Comparison of ENCODE assay signal across 13 cellular contexts in genomic region chr17:65514082-65514481, GRCh38. TPM values are rescaled to one million over a fixed set of nuclear protein-coding genes. Genes with fewer than 3 reads are reported as not detected.
DNase-seq lines count a peak whose midpoint lies in the region; ATAC-seq, FAIRE-seq and TF ChIP-seq lines count a peak whose summit lies in the region.
"Had no signal": no experiment of that assay in that cellular context is flagged by ENCODE, and none has a peak within 500 bp of the region (broad histone marks: within the 10 kb centered on the region; RNA-seq: fewer than 3 reads in every experiment).

No MANE protein-coding gene starts in this region.

- no peak overlapping the region for H3K4me3 ChIP-seq in A549
- no peak overlapping the region for H3K4me3 ChIP-seq in keratinocyte (ENCODE audit: control insufficient read depth in 2 of 3, extremely low read depth in 1 of 3, insufficient read depth in 2 of 3, low read depth in 1 of 3, low read length in 3 of 3)
- no peak overlapping the region for H3K4me3 ChIP-seq in CD8-positive, alpha-beta T cell (ENCODE audit: low read depth, low read length)

- H4K20me1 ChIP-seq in keratinocyte (ENCODE audit: control insufficient read depth, extremely low read depth, insufficient read depth, low read length): no peaks in the 10 kb centered on the region

- H3K27ac Mint-ChIP-seq in CD8-positive, alpha-beta T cell: no peak overlapping the region
- H3K27ac Mint-ChIP-seq in osteocyte (ENCODE audit: unreplicated experiment): no peak overlapping the region
- H3K27ac Mint-ChIP-seq: activated B cell treated with CpG ODN at 0.5 μM for 24 hours had no signal

- H3K9me1 ChIP-seq in keratinocyte (ENCODE audit: control insufficient read depth, extremely low read depth, insufficient read depth, low read length): no peaks in the 10 kb centered on the region

- H3K9me3 ChIP-seq in A549 (0 out of 3 replicates have a peak, but pooled peaks cover 4% of the 10 kb centered on the region), keratinocyte (ENCODE audit: control insufficient read depth, low read depth, low read length) (no peaks in the 10 kb centered on the region)
- H3K9me3 ChIP-seq in CD8-positive, alpha-beta T cell (ENCODE audit: low read length): no peaks in the 10 kb centered on the region

- no peak for DNase-seq in A549 (ENCODE audit: low read depth in 1 of 2, low spot score in 1 of 2)
- peak; percentile 60 for DNase-seq in H4 (ENCODE audit: low spot score)
- DNase-seq in amniotic stem cell (lab: John Stamatoyannopoulos, UW): peak; percentile 4
- peak; percentile 2 for DNase-seq in keratinocyte (ENCODE audit: low read depth, low spot score)
- DNase-seq in globus pallidus (ENCODE audit: low spot score): no peak
- DNase-seq in CD8-positive, alpha-beta T cell: no peak
- DNase-seq in osteocyte (ENCODE audit: extremely low spot score, unreplicated experiment): no peak
- DNase-seq: activated B cell treated with CpG ODN at 0.5 μM for 24 hours, NCI-H1930, RPMI8226 had no signal

- ATAC-seq in A549 (no peak), GM18519 (IDR thresholded peaks at IDR 0.05; ENCODE audit: low FRiP score, unreplicated experiment) (no peak)
- no peak for ATAC-seq in CD8-positive, alpha-beta T cell

- H2AFZ ChIP-seq in keratinocyte (ENCODE audit: control insufficient read depth, low read length): no peak overlapping the region

- dilution Hi-C loops in keratinocyte (cut with MboI; ENCODE audit: extremely low pct_ligation_motif_present, low sequenced_read_pairs): no loop called here

- H3K4me1 ChIP-seq in A549: no peaks in the 10 kb centered on the region
- peaks cover 5% of the 10 kb centered on the region for H3K4me1 ChIP-seq in keratinocyte (ENCODE audit: control insufficient read depth, extremely low read depth, insufficient read depth, low read length)
- no peaks in the 10 kb centered on the region for H3K4me1 ChIP-seq in CD8-positive, alpha-beta T cell (ENCODE audit: insufficient read depth, low read length)

- H3K79me2 ChIP-seq in keratinocyte (ENCODE audit: control insufficient read depth, insufficient read depth, low read length): no peaks in the 10 kb centered on the region

- no peaks in the 10 kb centered on the region for H3K4me1 Mint-ChIP-seq in CD8-positive, alpha-beta T cell (ENCODE audit: low read depth)
- peaks cover 8% of the 10 kb centered on the region for H3K4me1 Mint-ChIP-seq in osteocyte (ENCODE audit: unreplicated experiment)
- H3K4me1 Mint-ChIP-seq: activated B cell treated with CpG ODN at 0.5 μM for 24 hours; central memory CD8-positive, alpha-beta T cell had no signal

- TF ChIP-seq CTCF in A549 (IDR thresholded peaks at IDR 0.05) (no peak), keratinocyte (optimal IDR thresholded peaks at IDR 0.05 in 1 of 3, IDR thresholded peaks at IDR 0.05 in 1 of 3, conservative IDR thresholded peaks at IDR 0.05 in 1 of 3; ENCODE audit: extremely low read depth in 1 of 3, insufficient read depth in 2 of 3, low read length in 3 of 3) (no peak), osteocyte (IDR thresholded peaks at IDR 0.05) (no peak)
- TF ChIP-seq CTCF in CD8-positive, alpha-beta T cell (IDR thresholded peaks at IDR 0.05): no peak

- TF ChIP-seq POLR2A in A549 (IDR thresholded peaks at IDR 0.05; ENCODE audit: low read length): no peak

- H3K27ac ChIP-seq in A549 (no peak overlapping the region), keratinocyte (ENCODE audit: control insufficient read depth, insufficient read depth, low read length) (no peak overlapping the region)
- H3K27ac ChIP-seq in CD8-positive, alpha-beta T cell (ENCODE audit: low read depth, low read length): no peak overlapping the region

- 58% methylated on average over 8 of the region's 8 CpGs for WGBS in A549 (ENCODE audit: missing lambda C conversion rate)

- H3K36me3 Mint-ChIP-seq in CD8-positive, alpha-beta T cell: no peaks in the 10 kb centered on the region
- H3K36me3 Mint-ChIP-seq in osteocyte (ENCODE audit: unreplicated experiment): no peaks in the 10 kb centered on the region

- no peak for TF ChIP-seq EP300 in A549 (IDR thresholded peaks at IDR 0.05)

- no peak overlapping the region for H3K4me3 Mint-ChIP-seq in CD8-positive, alpha-beta T cell
- no peak overlapping the region for H3K4me3 Mint-ChIP-seq in osteocyte (ENCODE audit: unreplicated experiment)
- H3K4me3 Mint-ChIP-seq: activated B cell treated with CpG ODN at 0.5 μM for 24 hours; central memory CD8-positive, alpha-beta T cell had no signal

- TF ChIP-seq RAD21 in A549 (conservative IDR thresholded peaks at IDR 0.05 in 1 of 2, IDR thresholded peaks at IDR 0.05 in 1 of 2): no peak

- H3K27me3 ChIP-seq in keratinocyte (ENCODE audit: control insufficient read depth, extremely low read depth, insufficient read depth, low read length): no peaks in the 10 kb centered on the region
- H3K27me3 ChIP-seq in CD8-positive, alpha-beta T cell (ENCODE audit: insufficient read depth, low read length): no peaks in the 10 kb centered on the region

- H3K9me3 Mint-ChIP-seq in CD8-positive, alpha-beta T cell: peaks cover 3% of the 10 kb centered on the region
- H3K9me3 Mint-ChIP-seq in osteocyte (ENCODE audit: unreplicated experiment): no peaks in the 10 kb centered on the region
- H3K9me3 Mint-ChIP-seq: central memory CD8-positive, alpha-beta T cell had no signal

- H3K9ac ChIP-seq in keratinocyte (ENCODE audit: control insufficient read depth, extremely low read depth, insufficient read depth, low read length): no peak overlapping the region

- intact Hi-C loops in CD8-positive, alpha-beta T cell (cut with DNase I, micrococcal nuclease): no loop called here

- H3K27me3 Mint-ChIP-seq in CD8-positive, alpha-beta T cell (ENCODE audit: low read depth): no peaks in the 10 kb centered on the region
- H3K27me3 Mint-ChIP-seq in osteocyte (ENCODE audit: unreplicated experiment): peaks cover 12% of the 10 kb centered on the region

- FAIRE-seq in A549 (lab: Jason Lieb, UNC) (peak; percentile 18), keratinocyte (lab: Jason Lieb, UNC) (no peak)
- FAIRE-seq: H1 had no signal

- CTCF ChIA-PET in A549 (lab: Yijun Ruan, JAX): no interaction called here
- CTCF ChIA-PET in CD8-positive, alpha-beta T cell (lab: Charles Lee): interaction anchor here (0.7 kb wide), 1 partner anchor 13 kb away, joined by 3 read pairs; no protein-coding TSS in a partner anchor

- H3K36me3 ChIP-seq in keratinocyte (ENCODE audit: control insufficient read depth in 2 of 2, extremely low read depth in 1 of 2, insufficient read depth in 2 of 2, low read length in 2 of 2): no peaks in the 10 kb centered on the region
- no peaks in the 10 kb centered on the region for H3K36me3 ChIP-seq in CD8-positive, alpha-beta T cell (ENCODE audit: insufficient read depth, low read length)

- POLR2A ChIA-PET in A549 (lab: Yijun Ruan, JAX): no interaction called here
- POLR2A ChIA-PET in CD8-positive, alpha-beta T cell (lab: Charles Lee): no interaction called here

- H3K4me2 ChIP-seq in A549 (no peak overlapping the region), keratinocyte (ENCODE audit: control insufficient read depth, extremely low read depth, insufficient read depth, low read depth, low read length) (no peak overlapping the region)

TF ChIP-seq in A549, 52 proteins besides CTCF, POLR2A, EP300 and RAD21 (continues in another document):
- TF ChIP-seq HMGXB4 (CRISPR knock-in tag; IDR thresholded peaks at IDR 0.05; ENCODE audit: borderline replicate concordance) (no peak), PHF8 (IDR thresholded peaks at IDR 0.05; ENCODE audit: borderline replicate concordance, low read depth) (no peak), NFE2L2 (conservative IDR thresholded peaks at IDR 0.05; ENCODE audit: low read length) (no peak), MAZ (IDR thresholded peaks at IDR 0.05; ENCODE audit: borderline replicate concordance, low read depth, low read length) (no peak), JUNB (IDR thresholded peaks at IDR 0.05) (no peak), CHD2 (IDR thresholded peaks at IDR 0.05; ENCODE audit: low read length, partially characterized antibody) (no peak), TP53 (CRISPR knock-in tag; IDR thresholded peaks at IDR 0.05) (no peak), CHD4 (IDR thresholded peaks at IDR 0.05; ENCODE audit: borderline replicate concordance) (no peak)

RNA-seq across cellular contexts. Expression of gene AXIN2, which starts 47.4 kb away (rescaled TPM):
- polyA plus RNA-seq in A549 (2011; rRNA removed) (4.0 and 4.5 TPM in 2 replicates), A549 (2017; fragmentation: RNase III; extraction: RNeasy Plus Mini Kit Qiagen cat#74134 plus additional on column Dnase treatment) (3.3 to 4.9 TPM (median 4.8 TPM) in 3 replicates), keratinocyte (0.14 to 0.27 TPM (median 0.19 TPM) in 3 replicates)
- polyA plus RNA-seq in A549 (2012; cell fraction: cytosol; rRNA removed): 1.0 and 1.2 TPM in 2 replicates
- 1.9 and 2.5 TPM in 2 replicates for polyA plus RNA-seq in A549 (2012; cell fraction: nucleus; rRNA removed)
- 4.9 and 5.4 TPM in 2 replicates for polyA minus RNA-seq in A549 (2011; rRNA and poly(A)+ RNA removed)
- 1.8 and 13.7 TPM in 2 replicates for total RNA-seq in H4 (2014; rRNA removed; shearing (Covaris generic))
- polyA plus RNA-seq in keratinocyte (2011; ENCODE audit: low read depth): 0.30 TPM
- 0.16 and 0.22 TPM in 2 replicates for polyA plus RNA-seq in keratinocyte (2011; cell fraction: cytosol; rRNA removed)
- 0.62 and 0.83 TPM in 2 replicates for polyA plus RNA-seq in keratinocyte (2011; cell fraction: nucleus; rRNA removed)
- polyA plus RNA-seq in keratinocyte (2012; ENCODE audit: low replicate concordance): 0.22 and 0.34 TPM in 2 replicates
- 0.06 to 0.26 TPM in 2 of 3 replicates, not detected in the other for polyA minus RNA-seq in keratinocyte
- polyA minus RNA-seq in keratinocyte (2011; cell fraction: cytosol; rRNA and poly(A)+ RNA removed): not detected
- polyA minus RNA-seq in keratinocyte (2011; cell fraction: nucleus; rRNA and poly(A)+ RNA removed): 0.53 and 0.93 TPM in 2 replicates
- total RNA-seq in CD8-positive, alpha-beta T cell: 10 to 100 TPM; 15.8 to 20.9 TPM
- total RNA-seq in osteocyte: 16.6 and 17.0 TPM in 2 replicates

Comparison
In these comparisons a context has a peak if more than half of its experiments do, and no peak if none do; other contexts are left out.
1. DNase-seq: peak in H4 (single experiment), amniotic stem cell (single experiment) and keratinocyte (single experiment); none in A549 (0 of 2), globus pallidus (single experiment), CD8-positive, alpha-beta T cell (0 of 7) and osteocyte (single experiment).